Comparison of ENCODE assay signal across 1 cellular context in the genomic region with DNA sequence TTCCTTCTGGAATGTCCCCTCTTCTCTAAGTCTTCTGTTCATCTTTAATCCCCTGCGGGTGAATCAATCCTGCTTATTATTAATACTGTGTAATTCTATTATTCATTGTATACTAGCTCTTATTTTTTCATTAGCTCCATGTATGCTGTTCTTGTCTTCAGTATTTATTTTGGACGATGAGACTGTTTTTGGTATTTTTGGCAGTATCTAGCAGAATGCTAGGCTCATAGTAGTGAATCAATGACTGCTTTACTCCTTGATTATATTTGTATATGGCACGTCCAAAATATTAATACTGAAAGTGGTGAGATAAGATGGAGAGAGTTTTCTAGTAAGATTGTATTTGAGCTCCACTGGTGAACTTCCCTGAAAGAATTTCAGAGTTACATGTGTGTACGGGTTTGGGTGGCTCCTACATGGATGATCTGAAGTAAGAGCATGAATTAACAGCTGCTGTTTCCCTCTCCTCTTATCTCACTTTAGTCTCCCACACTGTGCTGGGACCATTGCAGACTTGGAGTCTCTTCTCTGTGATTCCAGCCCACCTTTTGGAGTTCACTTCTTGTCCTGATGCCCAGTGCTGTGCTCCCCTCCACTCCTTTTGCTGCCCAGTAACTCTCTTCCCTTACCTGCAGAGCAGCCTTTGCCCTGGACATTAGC.
TF ChIP-seq lines count a peak whose summit lies in the region.

No MANE protein-coding gene starts in this region.

TF ChIP-seq in HepG2, 621 proteins besides CTCF, POLR2A, EP300 and RAD21 (continued from another document):
- TF ChIP-seq, protein P1, sequence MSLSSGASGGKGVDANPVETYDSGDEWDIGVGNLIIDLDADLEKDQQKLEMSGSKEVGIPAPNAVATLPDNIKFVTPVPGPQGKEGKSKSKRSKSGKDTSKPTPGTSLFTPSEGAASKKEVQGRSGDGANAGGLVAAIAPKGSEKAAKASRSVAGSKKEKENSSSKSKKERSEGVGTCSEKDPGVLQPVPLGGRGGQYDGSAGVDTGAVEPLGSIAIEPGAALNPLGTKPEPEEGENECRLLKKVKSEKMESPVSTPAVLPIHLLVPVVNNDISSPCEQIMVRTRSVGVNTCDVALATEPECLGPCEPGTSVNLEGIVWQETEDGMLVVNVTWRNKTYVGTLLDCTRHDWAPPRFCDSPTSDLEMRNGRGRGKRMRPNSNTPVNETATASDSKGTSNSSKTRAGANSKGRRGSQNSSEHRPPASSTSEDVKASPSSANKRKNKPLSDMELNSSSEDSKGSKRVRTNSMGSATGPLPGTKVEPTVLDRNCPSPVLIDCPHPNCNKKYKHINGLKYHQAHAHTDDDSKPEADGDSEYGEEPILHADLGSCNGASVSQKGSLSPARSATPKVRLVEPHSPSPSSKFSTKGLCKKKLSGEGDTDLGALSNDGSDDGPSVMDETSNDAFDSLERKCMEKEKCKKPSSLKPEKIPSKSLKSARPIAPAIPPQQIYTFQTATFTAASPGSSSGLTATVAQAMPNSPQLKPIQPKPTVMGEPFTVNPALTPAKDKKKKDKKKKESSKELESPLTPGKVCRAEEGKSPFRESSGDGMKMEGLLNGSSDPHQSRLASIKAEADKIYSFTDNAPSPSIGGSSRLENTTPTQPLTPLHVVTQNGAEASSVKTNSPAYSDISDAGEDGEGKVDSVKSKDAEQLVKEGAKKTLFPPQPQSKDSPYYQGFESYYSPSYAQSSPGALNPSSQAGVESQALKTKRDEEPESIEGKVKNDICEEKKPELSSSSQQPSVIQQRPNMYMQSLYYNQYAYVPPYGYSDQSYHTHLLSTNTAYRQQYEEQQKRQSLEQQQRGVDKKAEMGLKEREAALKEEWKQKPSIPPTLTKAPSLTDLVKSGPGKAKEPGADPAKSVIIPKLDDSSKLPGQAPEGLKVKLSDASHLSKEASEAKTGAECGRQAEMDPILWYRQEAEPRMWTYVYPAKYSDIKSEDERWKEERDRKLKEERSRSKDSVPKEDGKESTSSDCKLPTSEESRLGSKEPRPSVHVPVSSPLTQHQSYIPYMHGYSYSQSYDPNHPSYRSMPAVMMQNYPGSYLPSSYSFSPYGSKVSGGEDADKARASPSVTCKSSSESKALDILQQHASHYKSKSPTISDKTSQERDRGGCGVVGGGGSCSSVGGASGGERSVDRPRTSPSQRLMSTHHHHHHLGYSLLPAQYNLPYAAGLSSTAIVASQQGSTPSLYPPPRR (CRISPR knock-in tag; IDR thresholded peaks at IDR 0.05; ENCODE audit: borderline replicate concordance) = no peak
- no peak for TF ChIP-seq ZNF558 (CRISPR knock-in tag; IDR thresholded peaks at IDR 0.05; ENCODE audit: borderline replicate concordance)
